Comparison of ENCODE assay signal across 19 cellular contexts in the genomic region with DNA sequence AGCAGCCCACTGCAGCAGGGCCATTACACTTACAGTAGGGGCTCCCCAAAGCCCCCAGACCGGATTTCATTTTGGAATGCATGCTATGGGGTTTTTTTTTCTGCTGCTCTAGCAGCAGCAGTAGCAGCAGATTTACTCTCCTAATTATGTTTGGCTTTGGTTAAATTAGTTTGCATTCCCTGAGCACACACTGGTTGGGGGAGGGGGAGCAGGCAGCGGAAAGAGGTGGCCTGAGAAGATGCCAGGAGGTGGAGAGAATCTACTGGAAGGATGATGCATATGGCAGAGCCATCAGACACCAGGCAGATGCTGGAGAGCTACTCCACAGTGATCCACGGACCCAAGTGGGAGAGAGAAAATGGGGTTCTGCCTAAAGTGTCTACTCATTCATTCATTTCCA.
"Had no signal": no experiment of that assay in that cellular context is flagged by ENCODE, and none has a peak within 500 bp of the region (broad histone marks: within the 10 kb centered on the region; RNA-seq: fewer than 3 reads in every experiment).

No MANE protein-coding gene starts in this region.

- DNase-seq: effector memory CD8-positive, alpha-beta T cell; foreskin melanocyte; heart left ventricle; hippocampal formation; left colon; mucosa of descending colon; naive thymus-derived CD8-positive, alpha-beta T cell; posterior cingulate gyrus; sigmoid colon; stimulated activated CD4-positive, alpha-beta T cell treated with anti-CD3 and anti-CD28 coated beads, Interleukin-2, amount 100 ng/mL, for 24 hours; stimulated activated CD4-positive, alpha-beta T cell treated with anti-CD3 and anti-CD28 coated beads, Interleukin-4, amount 100 ng/mL, for 4 hours; stimulated activated naive B cell treated with anti-CD40 and anti-IgM and Interleukin-4, amounts not matched to agents 10 μg/mL and 1 μg/mL and 100 μg/mL, for 72 hours; stomach; substantia nigra; transverse colon had no signal

- H3K27me3 Mint-ChIP-seq: dendritic cell treated with granulocyte-macrophage colony-stimulating factor and Interleukin-4, amounts not matched to agents 40 ng/mL and 50 ng/mL, for 4 days; stimulated activated naive B cell treated with anti-CD40 and anti-IgM and Interleukin-4, amounts not matched to agents 10 μg/mL and 1 μg/mL and 100 μg/mL, for 72 hours had no signal

- H3K36me3 Mint-ChIP-seq: naive thymus-derived CD8-positive, alpha-beta T cell; stimulated activated naive B cell treated with anti-CD40 and anti-IgM and Interleukin-4, amounts not matched to agents 10 μg/mL and 1 μg/mL and 100 μg/mL, for 72 hours had no signal

- H3K9me3 Mint-ChIP-seq: dendritic cell treated with granulocyte-macrophage colony-stimulating factor and Interleukin-4, amounts not matched to agents 40 ng/mL and 50 ng/mL, for 4 days; effector memory CD8-positive, alpha-beta T cell; stimulated activated naive B cell treated with anti-CD40 and anti-IgM and Interleukin-4, amounts not matched to agents 10 μg/mL and 1 μg/mL and 100 μg/mL, for 72 hours had no signal

- H3K4me1 Mint-ChIP-seq: naive thymus-derived CD8-positive, alpha-beta T cell; stimulated activated naive B cell treated with anti-CD40 and anti-IgM and Interleukin-4, amounts not matched to agents 10 μg/mL and 1 μg/mL and 100 μg/mL, for 72 hours had no signal

- H3K4me3 ChIP-seq: heart left ventricle, mucosa of descending colon, right atrium auricular region, sigmoid colon, skin epidermis, stomach, thoracic aorta, transverse colon had no signal

- ATAC-seq: effector memory CD8-positive, alpha-beta T cell; heart left ventricle; left colon; mucosa of descending colon; naive thymus-derived CD8-positive, alpha-beta T cell; stimulated activated naive B cell treated with anti-CD40 and anti-IgM and Interleukin-4, amounts not matched to agents 10 μg/mL and 1 μg/mL and 100 μg/mL, for 72 hours had no signal

- H3K4me1 ChIP-seq: right atrium auricular region, sigmoid colon, stomach, transverse colon had no signal

- H3K27ac ChIP-seq: heart left ventricle, right atrium auricular region, sigmoid colon, skin epidermis, stomach, thoracic aorta, transverse colon had no signal

- H3K27ac Mint-ChIP-seq: dendritic cell treated with granulocyte-macrophage colony-stimulating factor and Interleukin-4, amounts not matched to agents 40 ng/mL and 50 ng/mL, for 4 days; effector memory CD8-positive, alpha-beta T cell; naive thymus-derived CD8-positive, alpha-beta T cell; stimulated activated naive B cell treated with anti-CD40 and anti-IgM and Interleukin-4, amounts not matched to agents 10 μg/mL and 1 μg/mL and 100 μg/mL, for 72 hours had no signal

- H3K27me3 ChIP-seq: heart left ventricle, right atrium auricular region, sigmoid colon, stomach, transverse colon had no signal

- H3K36me3 ChIP-seq: heart left ventricle, right atrium auricular region, sigmoid colon, stomach, thoracic aorta, transverse colon had no signal

- H3K4me3 Mint-ChIP-seq: dendritic cell treated with granulocyte-macrophage colony-stimulating factor and Interleukin-4, amounts not matched to agents 40 ng/mL and 50 ng/mL, for 4 days; effector memory CD8-positive, alpha-beta T cell; naive thymus-derived CD8-positive, alpha-beta T cell; stimulated activated naive B cell treated with anti-CD40 and anti-IgM and Interleukin-4, amounts not matched to agents 10 μg/mL and 1 μg/mL and 100 μg/mL, for 72 hours had no signal
